In genomic region chr12:79566452-79566851, GRCh38 we compare ENCODE assay signal across 1 cellular context.
TF ChIP-seq lines count a peak whose summit lies in the region.

No MANE protein-coding gene starts in this region.

TF ChIP-seq in HepG2, 621 proteins besides CTCF, POLR2A, EP300 and RAD21 (continued from another document and continues in another):
- TF ChIP-seq ZBTB40 (IDR thresholded peaks at IDR 0.05) (no peak), ZBTB40 (CRISPR knock-in tag; IDR thresholded peaks at IDR 0.05) (no peak), ZNF773 (CRISPR knock-in tag; IDR thresholded peaks at IDR 0.05; ENCODE audit: borderline replicate concordance) (no peak), SP140L (CRISPR knock-in tag; IDR thresholded peaks at IDR 0.05; ENCODE audit: borderline replicate concordance) (0 out of 2 replicates have a peak, but pooled peaks have one; percentile 34), ZNF224 (CRISPR knock-in tag; IDR thresholded peaks at IDR 0.05) (no peak), GMEB2 (CRISPR knock-in tag; IDR thresholded peaks at IDR 0.05; ENCODE audit: low read depth) (no peak), GATA4 (IDR thresholded peaks at IDR 0.05; ENCODE audit: borderline replicate concordance, low read depth) (peak; percentile 52; the same call in 1 of the 2 replicates), FOXK1 (CRISPR knock-in tag; IDR thresholded peaks at IDR 0.05; ENCODE audit: borderline replicate concordance, low read depth) (0 out of 2 replicates have a peak, but pooled peaks have one; percentile 41), MTA3 (CRISPR knock-in tag; IDR thresholded peaks at IDR 0.05) (no peak), MTERF4 (CRISPR knock-in tag; IDR thresholded peaks at IDR 0.05) (no peak), EHMT2 (IDR thresholded peaks at IDR 0.05; ENCODE audit: borderline replicate concordance, low read depth, low read length) (no peak), KLF6 (CRISPR knock-in tag; IDR thresholded peaks at IDR 0.05) (no peak), ONECUT2 (CRISPR knock-in tag; IDR thresholded peaks at IDR 0.05) (no peak), ZNF225 (CRISPR knock-in tag; IDR thresholded peaks at IDR 0.05) (no peak), ELF1 (CRISPR knock-in tag; IDR thresholded peaks at IDR 0.05) (peak; percentile 53), PHF8 (CRISPR knock-in tag; IDR thresholded peaks at IDR 0.05) (no peak), NKX3-1 (CRISPR knock-in tag; IDR thresholded peaks at IDR 0.05) (no peak), BHLHE40 (IDR thresholded peaks at IDR 0.05; ENCODE audit: low read length) (peak; percentile 66; the same call in 1 of the 2 replicates), TBX3 (IDR thresholded peaks at IDR 0.05; ENCODE audit: borderline replicate concordance) (peak; percentile 80; the same call in 1 of the 2 replicates), ETV5 (CRISPR knock-in tag; IDR thresholded peaks at IDR 0.05; ENCODE audit: borderline replicate concordance) (peak; percentile 75; the same call in 1 of the 2 replicates), ZNF12 (CRISPR knock-in tag; IDR thresholded peaks at IDR 0.05) (peak; percentile 73; the same call in 1 of the 2 replicates), SRSF1 (optimal IDR thresholded peaks at IDR 0.05; ENCODE audit: low read depth, low read length) (no peak), JARID2 (CRISPR knock-in tag; IDR thresholded peaks at IDR 0.05; ENCODE audit: insufficient replicate concordance) (no peak), POGK (CRISPR knock-in tag; conservative IDR thresholded peaks at IDR 0.05) (no peak), RBFOX2 (IDR thresholded peaks at IDR 0.05; ENCODE audit: low read depth, low read length) (no peak), MAFF (IDR thresholded peaks at IDR 0.05; ENCODE audit: low read depth, low read length) (no peak), KLF16 (CRISPR knock-in tag; IDR thresholded peaks at IDR 0.05) (peak in 1 of 2 experiments; percentile 54; a peak in 1 of 4 replicates), ZNF740 (CRISPR knock-in tag; IDR thresholded peaks at IDR 0.05) (no peak), ZNF432 (CRISPR knock-in tag; IDR thresholded peaks at IDR 0.05; ENCODE audit: borderline replicate concordance) (no peak), MIER3 (CRISPR knock-in tag; IDR thresholded peaks at IDR 0.05; ENCODE audit: borderline replicate concordance) (peak; percentile 41; the same call in 1 of the 2 replicates), GPBP1L1 (CRISPR knock-in tag; IDR thresholded peaks at IDR 0.05) (no peak), ZNF282 (IDR thresholded peaks at IDR 0.05; ENCODE audit: partially characterized antibody) (no peak), SOX13 (IDR thresholded peaks at IDR 0.05) (no peak), SOX13 (CRISPR knock-in tag; conservative IDR thresholded peaks at IDR 0.05 in 1 of 2, IDR thresholded peaks at IDR 0.05 in 1 of 2) (peak in 1 of 2 experiments; percentile 61; a peak in 2 of 4 replicates), SETDB1 (CRISPR knock-in tag; IDR thresholded peaks at IDR 0.05; ENCODE audit: borderline replicate concordance) (no peak), KLF11 (CRISPR knock-in tag; IDR thresholded peaks at IDR 0.05) (no peak), ZNF614 (CRISPR knock-in tag; IDR thresholded peaks at IDR 0.05; ENCODE audit: borderline replicate concordance) (peak; percentile 42; the same call in 1 of the 2 replicates), HMG20A (CRISPR knock-in tag; IDR thresholded peaks at IDR 0.05; ENCODE audit: borderline replicate concordance) (peak; percentile 50; the same call in 1 of the 2 replicates), NCOA2 (CRISPR knock-in tag; IDR thresholded peaks at IDR 0.05) (peak; percentile 72), RARA (CRISPR knock-in tag; IDR thresholded peaks at IDR 0.05) (peak; percentile 47), ZNF33A (CRISPR knock-in tag; IDR thresholded peaks at IDR 0.05; ENCODE audit: borderline replicate concordance) (no peak), SATB2 (CRISPR knock-in tag; IDR thresholded peaks at IDR 0.05) (no peak), FUBP1 (CRISPR knock-in tag; IDR thresholded peaks at IDR 0.05; ENCODE audit: borderline replicate concordance) (no peak), MXI1 (IDR thresholded peaks at IDR 0.05; ENCODE audit: borderline replicate concordance, low read depth, low read length) (peak; percentile 58; the same call in 1 of the 3 replicates), KDM4B (CRISPR knock-in tag; IDR thresholded peaks at IDR 0.05) (no peak), ZBTB39 (CRISPR knock-in tag; IDR thresholded peaks at IDR 0.05) (no peak), MIXL1 (CRISPR knock-in tag; IDR thresholded peaks at IDR 0.05) (peak; percentile 89), MAX (IDR thresholded peaks at IDR 0.05) (no peak)
